Comparison of ENCODE assay signal across 1 cellular context in the genomic region with DNA sequence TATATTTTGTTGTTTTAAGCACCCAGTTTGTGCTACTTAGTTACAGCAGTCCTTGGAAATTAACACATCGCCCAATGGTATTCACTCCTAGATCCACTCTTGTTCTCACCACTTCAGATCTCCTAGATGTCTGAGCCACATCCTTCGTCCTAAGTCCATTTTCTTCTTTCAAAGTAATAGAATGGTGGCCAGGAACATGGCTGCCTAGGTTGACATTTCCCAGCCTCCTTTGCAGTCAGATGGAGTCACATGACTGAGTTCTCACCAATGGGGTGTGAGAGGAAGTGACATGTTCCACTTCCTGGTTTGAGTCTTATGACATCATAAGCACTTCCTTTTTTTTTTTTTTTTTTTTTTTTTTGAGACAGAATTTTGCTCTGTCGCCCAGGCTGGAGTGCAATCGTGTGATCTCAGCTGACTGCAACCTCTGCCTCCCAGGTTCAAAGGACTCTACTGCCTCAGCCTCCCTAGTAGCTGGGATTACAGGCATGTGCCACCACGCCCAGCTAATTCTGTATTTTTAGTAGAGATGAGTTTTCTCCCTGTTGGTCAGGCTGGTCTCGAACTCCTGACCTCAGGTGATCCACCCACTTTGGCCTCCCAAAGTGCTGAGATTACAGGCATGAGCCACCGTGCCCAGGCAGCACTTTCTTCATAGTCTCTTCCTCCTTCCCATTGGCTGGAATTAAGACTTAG.
TF ChIP-seq lines count a peak whose summit lies in the region.
"Not testable (repeated sequence)": the region's sequence is repeated elsewhere in the genome, so short reads cannot be mapped to it uniquely, and the experiment has no call there.

No MANE protein-coding gene starts in this region.

TF ChIP-seq in K562, 482 proteins besides CTCF, POLR2A, EP300 and RAD21 (continued from another document and continues in another):
- TF ChIP-seq CHAMP1 (IDR thresholded peaks at IDR 0.05) = peak; percentile 54; the same call in 1 of the 2 replicates
- TF ChIP-seq, protein P1, sequence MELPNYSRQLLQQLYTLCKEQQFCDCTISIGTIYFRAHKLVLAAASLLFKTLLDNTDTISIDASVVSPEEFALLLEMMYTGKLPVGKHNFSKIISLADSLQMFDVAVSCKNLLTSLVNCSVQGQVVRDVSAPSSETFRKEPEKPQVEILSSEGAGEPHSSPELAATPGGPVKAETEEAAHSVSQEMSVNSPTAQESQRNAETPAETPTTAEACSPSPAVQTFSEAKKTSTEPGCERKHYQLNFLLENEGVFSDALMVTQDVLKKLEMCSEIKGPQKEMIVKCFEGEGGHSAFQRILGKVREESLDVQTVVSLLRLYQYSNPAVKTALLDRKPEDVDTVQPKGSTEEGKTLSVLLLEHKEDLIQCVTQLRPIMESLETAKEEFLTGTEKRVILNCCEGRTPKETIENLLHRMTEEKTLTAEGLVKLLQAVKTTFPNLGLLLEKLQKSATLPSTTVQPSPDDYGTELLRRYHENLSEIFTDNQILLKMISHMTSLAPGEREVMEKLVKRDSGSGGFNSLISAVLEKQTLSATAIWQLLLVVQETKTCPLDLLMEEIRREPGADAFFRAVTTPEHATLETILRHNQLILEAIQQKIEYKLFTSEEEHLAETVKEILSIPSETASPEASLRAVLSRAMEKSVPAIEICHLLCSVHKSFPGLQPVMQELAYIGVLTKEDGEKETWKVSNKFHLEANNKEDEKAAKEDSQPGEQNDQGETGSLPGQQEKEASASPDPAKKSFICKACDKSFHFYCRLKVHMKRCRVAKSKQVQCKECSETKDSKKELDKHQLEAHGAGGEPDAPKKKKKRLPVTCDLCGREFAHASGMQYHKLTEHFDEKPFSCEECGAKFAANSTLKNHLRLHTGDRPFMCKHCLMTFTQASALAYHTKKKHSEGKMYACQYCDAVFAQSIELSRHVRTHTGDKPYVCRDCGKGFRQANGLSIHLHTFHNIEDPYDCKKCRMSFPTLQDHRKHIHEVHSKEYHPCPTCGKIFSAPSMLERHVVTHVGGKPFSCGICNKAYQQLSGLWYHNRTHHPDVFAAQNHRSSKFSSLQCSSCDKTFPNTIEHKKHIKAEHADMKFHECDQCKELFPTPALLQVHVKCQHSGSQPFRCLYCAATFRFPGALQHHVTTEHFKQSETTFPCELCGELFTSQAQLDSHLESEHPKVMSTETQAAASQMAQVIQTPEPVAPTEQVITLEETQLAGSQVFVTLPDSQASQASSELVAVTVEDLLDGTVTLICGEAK (IDR thresholded peaks at IDR 0.05) = peak; percentile 90
- TF ChIP-seq, protein P1 (CRISPR knock-in tag; IDR thresholded peaks at IDR 0.05) = not testable (repeated sequence)
- TF ChIP-seq NR4A1 (CRISPR knock-in tag; IDR thresholded peaks at IDR 0.05); NR2C2 (CRISPR knock-in tag; IDR thresholded peaks at IDR 0.05); ETV6 (CRISPR knock-in tag; IDR thresholded peaks at IDR 0.05; ENCODE audit: borderline replicate concordance); ATF1 (CRISPR knock-in tag; IDR thresholded peaks at IDR 0.05): not testable (repeated sequence)
- 0 out of 2 replicates have a peak, but pooled peaks have one; percentile 64 for TF ChIP-seq NR4A1 (tag; IDR thresholded peaks at IDR 0.05)
- TF ChIP-seq, protein P2, sequence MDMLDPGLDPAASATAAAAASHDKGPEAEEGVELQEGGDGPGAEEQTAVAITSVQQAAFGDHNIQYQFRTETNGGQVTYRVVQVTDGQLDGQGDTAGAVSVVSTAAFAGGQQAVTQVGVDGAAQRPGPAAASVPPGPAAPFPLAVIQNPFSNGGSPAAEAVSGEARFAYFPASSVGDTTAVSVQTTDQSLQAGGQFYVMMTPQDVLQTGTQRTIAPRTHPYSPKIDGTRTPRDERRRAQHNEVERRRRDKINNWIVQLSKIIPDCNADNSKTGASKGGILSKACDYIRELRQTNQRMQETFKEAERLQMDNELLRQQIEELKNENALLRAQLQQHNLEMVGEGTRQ (CRISPR knock-in tag; IDR thresholded peaks at IDR 0.05) = peak; percentile 92
- TF ChIP-seq ZNF384 (IDR thresholded peaks at IDR 0.05; ENCODE audit: low read depth, low read length) = peak; percentile 94
- TF ChIP-seq CBX1 (IDR thresholded peaks at IDR 0.05; ENCODE audit: low read depth) = peak; percentile 96
- TF ChIP-seq NR2C2 (tag; IDR thresholded peaks at IDR 0.05) = peak; percentile 40
- peak in 1 of 2 experiments; percentile 44; a peak in 1 of 4 replicates for TF ChIP-seq ETV6 (IDR thresholded peaks at IDR 0.05; ENCODE audit: borderline replicate concordance in 1 of 2, low read depth in 2 of 2, low read length in 1 of 2)
- peak; percentile 67; the same call in 1 of the 2 replicates for TF ChIP-seq DMBX1 (CRISPR knock-in tag; IDR thresholded peaks at IDR 0.05; ENCODE audit: borderline replicate concordance)
- TF ChIP-seq TBL1XR1 (IDR thresholded peaks at IDR 0.05; ENCODE audit: low read length in 2 of 2) = peak in 1 of 2 experiments; percentile 34; a peak in 1 of 4 replicates
- TF ChIP-seq HDAC8 (tag; IDR thresholded peaks at IDR 0.05) = peak; percentile 86
- TF ChIP-seq, protein P3, sequence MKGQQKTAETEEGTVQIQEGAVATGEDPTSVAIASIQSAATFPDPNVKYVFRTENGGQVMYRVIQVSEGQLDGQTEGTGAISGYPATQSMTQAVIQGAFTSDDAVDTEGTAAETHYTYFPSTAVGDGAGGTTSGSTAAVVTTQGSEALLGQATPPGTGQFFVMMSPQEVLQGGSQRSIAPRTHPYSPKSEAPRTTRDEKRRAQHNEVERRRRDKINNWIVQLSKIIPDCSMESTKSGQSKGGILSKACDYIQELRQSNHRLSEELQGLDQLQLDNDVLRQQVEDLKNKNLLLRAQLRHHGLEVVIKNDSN (CRISPR knock-in tag; IDR thresholded peaks at IDR 0.05) = peak; percentile 92
- TF ChIP-seq SMAD4 (CRISPR knock-in tag; conservative IDR thresholded peaks at IDR 0.05) = peak; percentile 32; the same call in 1 of the 2 replicates
- TF ChIP-seq ZNF76 (CRISPR knock-in tag; IDR thresholded peaks at IDR 0.05; ENCODE audit: borderline replicate concordance) = peak; percentile 73; the same call in 1 of the 2 replicates
- peak; percentile 90 for TF ChIP-seq CREB3 (tag; conservative IDR thresholded peaks at IDR 0.05; ENCODE audit: low read depth)
- TF ChIP-seq FOS (IDR thresholded peaks at IDR 0.05; ENCODE audit: extremely low read depth, insufficient read length) = peak; percentile 15
- TF ChIP-seq, protein P4, sequence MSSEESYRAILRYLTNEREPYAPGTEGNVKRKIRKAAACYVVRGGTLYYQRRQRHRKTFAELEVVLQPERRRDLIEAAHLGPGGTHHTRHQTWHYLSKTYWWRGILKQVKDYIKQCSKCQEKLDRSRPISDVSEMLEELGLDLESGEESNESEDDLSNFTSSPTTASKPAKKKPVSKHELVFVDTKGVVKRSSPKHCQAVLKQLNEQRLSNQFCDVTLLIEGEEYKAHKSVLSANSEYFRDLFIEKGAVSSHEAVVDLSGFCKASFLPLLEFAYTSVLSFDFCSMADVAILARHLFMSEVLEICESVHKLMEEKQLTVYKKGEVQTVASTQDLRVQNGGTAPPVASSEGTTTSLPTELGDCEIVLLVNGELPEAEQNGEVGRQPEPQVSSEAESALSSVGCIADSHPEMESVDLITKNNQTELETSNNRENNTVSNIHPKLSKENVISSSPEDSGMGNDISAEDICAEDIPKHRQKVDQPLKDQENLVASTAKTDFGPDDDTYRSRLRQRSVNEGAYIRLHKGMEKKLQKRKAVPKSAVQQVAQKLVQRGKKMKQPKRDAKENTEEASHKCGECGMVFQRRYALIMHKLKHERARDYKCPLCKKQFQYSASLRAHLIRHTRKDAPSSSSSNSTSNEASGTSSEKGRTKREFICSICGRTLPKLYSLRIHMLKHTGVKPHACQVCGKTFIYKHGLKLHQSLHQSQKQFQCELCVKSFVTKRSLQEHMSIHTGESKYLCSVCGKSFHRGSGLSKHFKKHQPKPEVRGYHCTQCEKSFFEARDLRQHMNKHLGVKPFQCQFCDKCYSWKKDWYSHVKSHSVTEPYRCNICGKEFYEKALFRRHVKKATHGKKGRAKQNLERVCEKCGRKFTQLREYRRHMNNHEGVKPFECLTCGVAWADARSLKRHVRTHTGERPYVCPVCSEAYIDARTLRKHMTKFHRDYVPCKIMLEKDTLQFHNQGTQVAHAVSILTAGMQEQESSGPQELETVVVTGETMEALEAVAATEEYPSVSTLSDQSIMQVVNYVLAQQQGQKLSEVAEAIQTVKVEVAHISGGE (CRISPR knock-in tag; IDR thresholded peaks at IDR 0.05) = peak in 1 of 3 experiments; percentile 64; a peak in 2 of 6 replicates
- peak; percentile 92 for TF ChIP-seq ATF1 (tag; IDR thresholded peaks at IDR 0.05)
- peak; percentile 65; the same call in 1 of the 2 replicates for TF ChIP-seq CBX5 (IDR thresholded peaks at IDR 0.05; ENCODE audit: borderline replicate concordance, low read depth)
- peak; percentile 77 for TF ChIP-seq NFYB (IDR thresholded peaks at IDR 0.05; ENCODE audit: extremely low read depth, insufficient read length)
- peak; percentile 86 for TF ChIP-seq ELF1 (tag; IDR thresholded peaks at IDR 0.05)
- peak; percentile 88 for TF ChIP-seq RAD51 (IDR thresholded peaks at IDR 0.05; ENCODE audit: borderline replicate concordance, low read depth)
- TF ChIP-seq PHF20 (IDR thresholded peaks at IDR 0.05; ENCODE audit: partially characterized antibody) = peak; percentile 51
- peak; percentile 70; the same call in 1 of the 2 replicates for TF ChIP-seq ZNF197 (CRISPR knock-in tag; IDR thresholded peaks at IDR 0.05; ENCODE audit: low read depth)
- TF ChIP-seq ZNF175 (CRISPR knock-in tag; IDR thresholded peaks at IDR 0.05; ENCODE audit: low read depth) = peak; percentile 65; the same call in 1 of the 2 replicates
- TF ChIP-seq ZNF584 (CRISPR knock-in tag; IDR thresholded peaks at IDR 0.05; ENCODE audit: low read depth) = 0 out of 2 replicates have a peak, but pooled peaks have one; percentile 68
- peak; percentile 91 for TF ChIP-seq ATF7 (IDR thresholded peaks at IDR 0.05)
- TF ChIP-seq ZNF143 (CRISPR knock-in tag; IDR thresholded peaks at IDR 0.05) = peak; percentile 77
- peak; percentile 77 for TF ChIP-seq DDX20 (tag; IDR thresholded peaks at IDR 0.05; ENCODE audit: low read depth)
- peak; percentile 58 for TF ChIP-seq L3MBTL2 (IDR thresholded peaks at IDR 0.05)
- peak; percentile 97 for TF ChIP-seq EHMT2 (IDR thresholded peaks at IDR 0.05)
- 0 out of 2 replicates have a peak, but pooled peaks have one; percentile 23 for TF ChIP-seq ZNF395 (CRISPR knock-in tag; IDR thresholded peaks at IDR 0.05)
- peak; percentile 84 for TF ChIP-seq CREB1 (IDR thresholded peaks at IDR 0.05)
- peak; percentile 80 for TF ChIP-seq CREB1 (CRISPR knock-in tag; IDR thresholded peaks at IDR 0.05)
- TF ChIP-seq ETV1 (tag; conservative IDR thresholded peaks at IDR 0.05; ENCODE audit: low read depth) = peak; percentile 57
- peak; percentile 54; the same call in 1 of the 2 replicates for TF ChIP-seq HCFC1 (IDR thresholded peaks at IDR 0.05; ENCODE audit: low read depth, low read length)
